ENCODE assay signal across 25 cellular contexts in the genomic region with DNA sequence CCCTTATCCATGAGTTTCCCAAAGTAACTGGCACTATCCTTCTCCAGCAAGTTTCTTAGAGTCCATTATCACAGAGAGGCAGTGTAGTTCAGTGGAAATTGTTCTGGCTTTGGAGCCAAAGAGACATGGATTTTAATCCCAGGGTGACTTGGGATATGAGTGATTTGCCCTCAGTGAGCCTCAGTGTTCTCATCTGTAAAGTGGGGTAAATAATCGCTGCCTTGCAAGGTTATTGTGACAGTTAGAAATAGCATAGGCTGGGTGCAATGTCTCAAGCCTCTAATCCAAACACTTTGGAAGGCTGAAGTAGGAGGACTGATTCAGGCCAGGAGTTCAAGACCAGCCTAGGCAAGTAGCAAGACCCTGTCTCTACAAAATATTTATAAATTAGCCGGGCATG.
"Had no signal": no experiment of that assay in that cellular context is flagged by ENCODE, and none has a peak within 500 bp of the region (broad histone marks: within the 10 kb centered on the region; RNA-seq: fewer than 3 reads in every experiment).

No MANE protein-coding gene starts in this region.

- H3K27ac ChIP-seq: RWPE1 had no signal

- DNase-seq: activated B cell treated with CpG ODN at 0.5 μM for 24 hours; activated CD4-positive, alpha-beta T cell treated with anti-CD3 and anti-CD28 coated beads for 1 hour; activated CD4-positive, alpha-beta T cell treated with anti-CD3 and anti-CD28 coated beads, Interleukin-2, amount 10 ng/mL, durations not matched to agents 24 days and 14 days; activated CD4-positive, alpha-beta T cell treated with anti-CD3 and anti-CD28 coated beads, Interleukin-2, amount 50 U/mL, for 48 hours; activated CD8-positive, alpha-beta memory T cell treated with anti-CD3 and anti-CD28 coated beads, Interleukin-2, amount 10 ng/mL, durations not matched to agents 7 days and 5 days; activated effector memory CD4-positive, alpha-beta T cell treated with Interleukin-2 at 50 U/mL for 16 hours; activated naive CD4-positive, alpha-beta T cell; activated T-cell treated with anti-CD3 and anti-CD28 coated beads, Interleukin-2, amount 50 U/mL, for 24 hours; aorta; central memory CD4-positive, alpha-beta T cell; KG1; NCI-H1092; NCI-H1417; NCI-H1694 treated with DMSO at 0.1 percent for 48 hours; NCI-H2029 treated with DMSO at 0.1 percent for 48 hours; NCI-H345; NCI-H510A; NK-92 treated with Interleukin-12 subunit alpha and Interleukin-12 subunit beta, amount 100 ng/mL, for 24 hours; OCI-M1; Peyer's patch; SHP77 treated with DMSO at 0.1 percent for 48 hours; T-helper 17 cell; T-helper 9 cell had no signal

- H3K4me3 ChIP-seq: breast epithelium, Peyer's patch had no signal

- H3K36me3 ChIP-seq: breast epithelium had no signal

- H3K9me3 ChIP-seq: breast epithelium, Peyer's patch had no signal

- H3K27me3 ChIP-seq: breast epithelium, Peyer's patch had no signal

- ATAC-seq: activated CD8-positive, alpha-beta memory T cell treated with anti-CD3 and anti-CD28 coated beads, Interleukin-2, amount 10 ng/mL, durations not matched to agents 7 days and 5 days; T-helper 17 cell had no signal
